ENCODE assay signal across 15 cellular contexts in genomic region chr7:151608031-151608551, GRCh38.
DNase-seq lines count a peak whose midpoint lies in the region; ATAC-seq and TF ChIP-seq lines count a peak whose summit lies in the region.
"Had no signal": no experiment of that assay in that cellular context is flagged by ENCODE, and none has a peak within 500 bp of the region (broad histone marks: within the 10 kb centered on the region; RNA-seq: fewer than 3 reads in every experiment).

No MANE protein-coding gene starts in this region.

- DNase-seq in Right ventricle myocardium superior, result no peak
- DNase-seq in left ventricle myocardium inferior, result no peak
- DNase-seq in SK-MEL-5 (ENCODE audit: low read depth, low spot score), result peak; percentile 45
- DNase-seq in right cardiac atrium, result no peak
- no peak for DNase-seq in stimulated activated naive B cell treated with anti-CD40 and anti-IgM and Interleukin-4, amounts not matched to agents 10 μg/mL and 1 μg/mL and 100 μg/mL, for 72 hours
- DNase-seq in NCI-H1092 treated with DMSO at 0.1 percent for 48 hours (lab: John Stamatoyannopoulos, UW), result no peak
- no peak for DNase-seq in endothelial cell (ENCODE audit: low spot score)
- DNase-seq in NK-92 treated with Interleukin-12 subunit alpha and Interleukin-12 subunit beta, amount 100 ng/mL, for 24 hours (lab: John Stamatoyannopoulos, UW), result no peak
- DNase-seq: NCI-H1092; NCI-H446; occipital lobe; stimulated activated CD4-positive, alpha-beta T cell treated with anti-CD3 and anti-CD28 coated beads, Interleukin-15, amount 100 ng/mL, for 24 hours; stimulated activated CD8-positive, alpha-beta memory T cell treated with anti-CD3 and anti-CD28 coated beads, Interleukin-4, amount 100 ng/mL, for 48 hours had no signal

- H3K4me3 Mint-ChIP-seq in stimulated activated naive B cell treated with anti-CD40 and anti-IgM and Interleukin-4, amounts not matched to agents 10 μg/mL and 1 μg/mL and 100 μg/mL, for 72 hours, result no peak overlapping the region
- no peak overlapping the region for H3K4me3 Mint-ChIP-seq in endothelial cell (ENCODE audit: unreplicated experiment)
- H3K4me3 Mint-ChIP-seq: central memory CD8-positive, alpha-beta T cell had no signal

- H3K9me3 ChIP-seq in left ventricle myocardium inferior (replicated peaks), result no peaks in the 10 kb centered on the region
- H3K9me3 ChIP-seq in right cardiac atrium (ENCODE audit: control insufficient read depth, low read length), result no peaks in the 10 kb centered on the region
- H3K9me3 ChIP-seq: SJSA1 had no signal

- H3K4me1 ChIP-seq in left ventricle myocardium inferior (peaks cover 30% of the 10 kb centered on the region), right cardiac atrium (ENCODE audit: control insufficient read depth, insufficient read depth, low read length) (peaks cover 4% of the 10 kb centered on the region)

- peaks cover 14% of the 10 kb centered on the region for H3K36me3 ChIP-seq in left ventricle myocardium inferior

- no peaks in the 10 kb centered on the region for H3K27me3 ChIP-seq in left ventricle myocardium inferior (ENCODE audit: low read depth)
- H3K27me3 ChIP-seq in right cardiac atrium (ENCODE audit: control insufficient read depth, insufficient read depth), result no peaks in the 10 kb centered on the region
- H3K27me3 ChIP-seq: SJSA1 had no signal

- ATAC-seq in Right ventricle myocardium superior (ENCODE audit: poor library complexity) (peak; percentile 13), right cardiac atrium (peak; percentile 6 to 20)
- ATAC-seq in stimulated activated naive B cell treated with anti-CD40 and anti-IgM and Interleukin-4, amounts not matched to agents 10 μg/mL and 1 μg/mL and 100 μg/mL, for 72 hours (replicated peaks), result no peak

- WGBS in right cardiac atrium, result 74% methylated on average over 15 of the region's 15 CpGs

- intact Hi-C loops in Right ventricle myocardium superior (cut with DNase I) (no loop called here), left ventricle myocardium inferior (cut with micrococcal nuclease) (no loop called here), right cardiac atrium (cut with DNase I) (no loop called here)

- H3K27ac Mint-ChIP-seq in stimulated activated naive B cell treated with anti-CD40 and anti-IgM and Interleukin-4, amounts not matched to agents 10 μg/mL and 1 μg/mL and 100 μg/mL, for 72 hours, result peak overlapping the region; percentile 26
- no peak overlapping the region for H3K27ac Mint-ChIP-seq in endothelial cell (ENCODE audit: unreplicated experiment)

- H3K27ac ChIP-seq in left ventricle myocardium inferior (replicated peaks) (no peak overlapping the region), right cardiac atrium (ENCODE audit: low read length) (peak overlapping the region; percentile 40)
- H3K27ac ChIP-seq: SJSA1 had no signal

- no peaks in the 10 kb centered on the region for H3K27me3 Mint-ChIP-seq in stimulated activated naive B cell treated with anti-CD40 and anti-IgM and Interleukin-4, amounts not matched to agents 10 μg/mL and 1 μg/mL and 100 μg/mL, for 72 hours
- peaks cover 3% of the 10 kb centered on the region for H3K27me3 Mint-ChIP-seq in endothelial cell (ENCODE audit: unreplicated experiment)
- H3K27me3 Mint-ChIP-seq: central memory CD8-positive, alpha-beta T cell had no signal

- in situ Hi-C loops in SK-MEL-5 (cut with HindIII; ENCODE audit: low pct_unique_long_range_greater_than_20kb, low sequenced_read_pairs), result no loop called here

- peaks cover 0 to 2% of the 10 kb centered on the region in 2 donors for H3K9me3 Mint-ChIP-seq in stimulated activated naive B cell treated with anti-CD40 and anti-IgM and Interleukin-4, amounts not matched to agents 10 μg/mL and 1 μg/mL and 100 μg/mL, for 72 hours
- no peaks in the 10 kb centered on the region for H3K9me3 Mint-ChIP-seq in endothelial cell (ENCODE audit: unreplicated experiment)
- H3K9me3 Mint-ChIP-seq: central memory CD8-positive, alpha-beta T cell had no signal

- H3K4me3 ChIP-seq in left ventricle myocardium inferior, result no peak overlapping the region
- H3K4me3 ChIP-seq in right cardiac atrium (ENCODE audit: low read length), result no peak overlapping the region
- H3K4me3 ChIP-seq: SJSA1 had no signal

- peaks cover 6 to 10% of the 10 kb centered on the region in 2 donors for H3K4me1 Mint-ChIP-seq in stimulated activated naive B cell treated with anti-CD40 and anti-IgM and Interleukin-4, amounts not matched to agents 10 μg/mL and 1 μg/mL and 100 μg/mL, for 72 hours
- H3K4me1 Mint-ChIP-seq in endothelial cell (ENCODE audit: unreplicated experiment), result no peaks in the 10 kb centered on the region

- H3K36me3 Mint-ChIP-seq in stimulated activated naive B cell treated with anti-CD40 and anti-IgM and Interleukin-4, amounts not matched to agents 10 μg/mL and 1 μg/mL and 100 μg/mL, for 72 hours, result peaks cover 14 to 16% of the 10 kb centered on the region in 2 donors
- H3K36me3 Mint-ChIP-seq in endothelial cell (ENCODE audit: low read depth, unreplicated experiment), result no peaks in the 10 kb centered on the region

- TF ChIP-seq CTCF in left ventricle myocardium inferior (IDR thresholded peaks at IDR 0.05; ENCODE audit: borderline replicate concordance) (no peak), endothelial cell (IDR thresholded peaks at IDR 0.05; ENCODE audit: unreplicated experiment) (no peak)

Comparison
In these comparisons a context has a peak if more than half of its experiments do, and no peak if none do; other contexts are left out.
1. ATAC-seq: peak in Right ventricle myocardium superior (single experiment) and right cardiac atrium (2 of 2); none in stimulated activated naive B cell treated with anti-CD40 and anti-IgM and Interleukin-4, amounts not matched to agents 10 μg/mL and 1 μg/mL and 100 μg/mL, for 72 hours (0 of 2).